ENCODE assay signal across 25 cellular contexts in genomic region chr16:27588052-27588451, GRCh38.
"Had no signal": no experiment of that assay in that cellular context is flagged by ENCODE, and none has a peak within 500 bp of the region (broad histone marks: within the 10 kb centered on the region; RNA-seq: fewer than 3 reads in every experiment).

No MANE protein-coding gene starts in this region.

- H3K27ac Mint-ChIP-seq: dendritic cell treated with granulocyte-macrophage colony-stimulating factor and Interleukin-4, amounts not matched to agents 40 ng/mL and 50 ng/mL, for 4 days; effector memory CD8-positive, alpha-beta T cell; mesothelial cell of epicardium had no signal

- H3K4me1 Mint-ChIP-seq: immature natural killer cell had no signal

- DNase-seq: colonic mucosa; cortex of kidney; effector CD8-positive, alpha-beta T cell; effector memory CD8-positive, alpha-beta T cell; foreskin keratinocyte; heart left ventricle; hypothalamus; immature natural killer cell; islet precursor cell; kidney; kidney glomerular epithelial cell; left colon; left ventricle myocardium inferior; lower lobe of right lung; mesenchymal stem cell; mucosa of descending colon; naive B cell had no signal

- H3K4me2 ChIP-seq: hepatocyte had no signal

- H3K4me3 Mint-ChIP-seq: dendritic cell treated with granulocyte-macrophage colony-stimulating factor and Interleukin-4, amounts not matched to agents 40 ng/mL and 50 ng/mL, for 4 days; effector memory CD8-positive, alpha-beta T cell; immature natural killer cell; mesothelial cell of epicardium; naive B cell had no signal

- FAIRE-seq: endothelial cell of umbilical vein, frontal cortex, kidney had no signal

- H3K27ac ChIP-seq: colonic mucosa, esophagus muscularis mucosa, foreskin keratinocyte, gastroesophageal sphincter, heart left ventricle, hepatocyte, left ventricle myocardium inferior, lower lobe of right lung had no signal

- H3K27me3 ChIP-seq: colonic mucosa, esophagus muscularis mucosa, foreskin keratinocyte, gastroesophageal sphincter, heart left ventricle, hepatocyte had no signal

- H3K4me1 ChIP-seq: colonic mucosa, esophagus muscularis mucosa, foreskin keratinocyte, gastroesophageal sphincter, left ventricle myocardium inferior, lower lobe of right lung had no signal

- H3K27me3 Mint-ChIP-seq: dendritic cell treated with granulocyte-macrophage colony-stimulating factor and Interleukin-4, amounts not matched to agents 40 ng/mL and 50 ng/mL, for 4 days; effector memory CD8-positive, alpha-beta T cell; naive B cell had no signal

- H3K4me3 ChIP-seq: colonic mucosa, esophagus muscularis mucosa, gastroesophageal sphincter, heart left ventricle, hepatocyte, left ventricle myocardium inferior, lower lobe of right lung, mucosa of descending colon had no signal

- H3K9me3 Mint-ChIP-seq: dendritic cell treated with granulocyte-macrophage colony-stimulating factor and Interleukin-4, amounts not matched to agents 40 ng/mL and 50 ng/mL, for 4 days; effector memory CD8-positive, alpha-beta T cell; immature natural killer cell had no signal

- ATAC-seq: effector memory CD8-positive, alpha-beta T cell; foreskin keratinocyte; gastroesophageal sphincter; heart left ventricle; left colon; left lobe of liver; lower lobe of right lung; mucosa of descending colon had no signal

- H3K36me3 ChIP-seq: colonic mucosa, lower lobe of right lung had no signal

- H3K9me3 ChIP-seq: colonic mucosa, mucosa of descending colon had no signal
